In the genomic region with DNA sequence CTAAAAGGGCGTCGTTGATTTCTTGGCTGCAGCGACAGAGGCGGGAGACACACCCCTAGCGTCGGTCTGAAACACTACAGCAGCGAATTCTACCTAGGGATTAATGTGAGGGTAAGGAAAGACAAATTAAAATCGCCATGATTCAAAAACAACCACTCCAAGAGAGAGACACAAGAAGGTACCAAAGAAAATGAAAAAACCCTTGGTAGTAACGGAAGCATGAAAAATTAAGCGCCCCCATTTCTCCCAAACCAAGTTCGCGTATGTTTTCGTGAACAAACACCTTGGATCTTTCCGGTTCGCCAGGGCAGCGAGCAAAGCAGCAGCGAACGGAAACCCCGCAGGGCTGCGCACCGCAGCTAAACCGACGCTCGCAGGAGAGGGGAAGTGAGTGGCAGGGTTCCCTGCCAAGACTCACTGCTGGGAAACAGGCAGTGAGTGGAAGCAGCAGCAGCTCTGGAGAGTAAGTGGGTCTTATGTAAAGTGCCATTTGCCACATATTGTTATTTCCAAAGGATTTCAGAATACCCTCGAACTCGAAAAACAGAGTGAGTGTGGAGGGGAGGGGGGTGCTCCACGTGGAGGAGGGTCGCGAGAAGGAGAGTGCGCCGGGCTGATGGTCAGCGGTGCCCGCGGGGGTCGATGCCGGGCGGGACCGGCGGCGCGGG, we compare ENCODE assay signal across 8 cellular contexts. TPM values are rescaled to one million over a fixed set of nuclear protein-coding genes. Genes with fewer than 3 reads are reported as not detected.
DNase-seq lines count a peak whose midpoint lies in the region; ATAC-seq, FAIRE-seq and TF ChIP-seq lines count a peak whose summit lies in the region.

No MANE protein-coding gene starts in this region.

- H3K27ac ChIP-seq in endodermal cell (ENCODE audit: low read depth, low read length): peak overlapping the region; percentile 87

- peak overlapping the region; percentile 84 for H3K9ac ChIP-seq in endodermal cell (ENCODE audit: extremely low read depth, low read length, poor library complexity, severe bottlenecking)

- peak overlapping the region; percentile 96 for H3K4me3 ChIP-seq in endodermal cell (ENCODE audit: low read length)

- peaks cover 11% of the 10 kb centered on the region for H3K4me1 ChIP-seq in endodermal cell (ENCODE audit: control insufficient read depth, insufficient read depth, low read length)

- 0% methylated on average over 7 to 41 of the region's 41 CpGs for WGBS in endodermal cell (ENCODE audit: insufficient coverage in 1 of 2, insufficient read length in 1 of 2), 2 experiments

- H3K9me3 ChIP-seq in endodermal cell (ENCODE audit: control insufficient read depth, low read length): no peaks in the 10 kb centered on the region

- no peaks in the 10 kb centered on the region for H3K27me3 ChIP-seq in endodermal cell (ENCODE audit: control insufficient read depth, insufficient read depth, low read length, poor library complexity, severe bottlenecking)

- peak; percentile 83 for TF ChIP-seq CTCF in endodermal cell (conservative IDR thresholded peaks at IDR 0.05)
- TF ChIP-seq CTCF in mesothelial cell of epicardium (IDR thresholded peaks at IDR 0.05; ENCODE audit: unreplicated experiment): peak; percentile 76

- peak; percentile 66 for DNase-seq in COLO668 (lab: John Stamatoyannopoulos, UW; ENCODE audit: unreplicated experiment)
- DNase-seq in HTR-8/SVneo (ENCODE audit: insufficient read length, low spot score): peak; percentile 67
- DNase-seq in NOMO-1 treated with DMSO at 0.1 percent for 48 hours (lab: John Stamatoyannopoulos, UW; ENCODE audit: unreplicated experiment): peak; percentile 94
- peak; percentile 63 for DNase-seq in activated CD8-positive, alpha-beta memory T cell treated with anti-CD3 and anti-CD28 coated beads, Interleukin-2, amount 50 U/mL, for 1 hour (ENCODE audit: extremely low read depth)
- DNase-seq in endodermal cell: peak; percentile 83
- DNase-seq in mesothelial cell of epicardium (ENCODE audit: low spot score in 2 of 2, unreplicated experiment in 2 of 2): peak; percentile 36 to 56
- DNase-seq in stimulated activated CD8-positive, alpha-beta memory T cell treated with anti-CD3 and anti-CD28 coated beads, Interleukin-2, amount 100 ng/mL, for 48 hours (ENCODE audit: low read depth in 2 of 2): peak; percentile 42 to 59

- peak; percentile 43 for ATAC-seq in GM21360 (IDR thresholded peaks at IDR 0.05; ENCODE audit: unreplicated experiment)

- peaks cover 3% of the 10 kb centered on the region for H3K36me3 Mint-ChIP-seq in endodermal cell (ENCODE audit: low read depth)
- H3K36me3 Mint-ChIP-seq in mesothelial cell of epicardium: no peaks in the 10 kb centered on the region

- H3K4me1 Mint-ChIP-seq in endodermal cell (peaks cover 7% of the 10 kb centered on the region), mesothelial cell of epicardium (peaks cover 23% of the 10 kb centered on the region)

- H3K9me3 Mint-ChIP-seq in endodermal cell (no peaks in the 10 kb centered on the region), mesothelial cell of epicardium (no peaks in the 10 kb centered on the region)

- H3K4me3 Mint-ChIP-seq in endodermal cell: peak overlapping the region; percentile 97
- H3K4me3 Mint-ChIP-seq in mesothelial cell of epicardium: peak overlapping the region; percentile 79

- no peaks in the 10 kb centered on the region for H3K36me3 ChIP-seq in endodermal cell (ENCODE audit: control insufficient read depth, insufficient read depth, low read length)

- peak overlapping the region; percentile 93 for H3K27ac Mint-ChIP-seq in endodermal cell
- peak overlapping the region; percentile 95 for H3K27ac Mint-ChIP-seq in mesothelial cell of epicardium

- H3K27me3 Mint-ChIP-seq in endodermal cell (ENCODE audit: insufficient read depth) (no peaks in the 10 kb centered on the region), mesothelial cell of epicardium (ENCODE audit: low read depth) (no peaks in the 10 kb centered on the region)

- FAIRE-seq in HTR-8/SVneo (lab: Jason Lieb, UNC): peak; percentile 58

RNA-seq across cellular contexts. Expression of a gene that starts 1.0 kb away (rescaled TPM):
- total RNA-seq in endodermal cell (10 to 100 TPM; 57.4 to 59.5 TPM), mesothelial cell of epicardium (58.2 to 64.6 TPM (median 62.8 TPM) in 3 replicates)
- polyA plus RNA-seq in endodermal cell (2013, experiment 1 of 2): 46.4 TPM
- 44.5 TPM for polyA plus RNA-seq in endodermal cell (2013, experiment 2 of 2)

Comparison
In these comparisons a context has a peak if more than half of its experiments do, and no peak if none do; other contexts are left out.
1. Peak in every context shown above with its lines: DNase-seq, ATAC-seq, H3K4me3 ChIP-seq and H3K27ac ChIP-seq.